In the genomic region with DNA sequence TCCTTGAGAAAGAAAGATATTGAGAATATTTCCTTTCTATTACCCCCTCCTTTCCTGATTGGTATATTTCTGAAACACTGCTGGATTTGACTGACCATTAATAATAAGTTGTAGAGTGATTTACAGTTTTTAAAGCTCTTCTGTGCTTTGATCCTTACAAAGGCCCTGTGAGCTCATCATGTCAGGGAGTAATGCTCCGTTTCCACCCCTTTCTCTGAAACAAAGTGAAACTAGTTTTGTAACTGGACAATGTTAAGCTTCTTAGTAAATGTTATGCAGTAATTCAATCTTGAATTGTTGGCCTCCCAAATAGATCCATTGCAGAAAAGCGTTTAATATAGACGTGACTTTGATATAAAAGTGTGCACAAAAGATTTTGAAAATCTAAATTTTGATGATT, we compare ENCODE assay signal across 10 cellular contexts.
A peak's percentile ranks its signal among the peaks of the same experiment; 100 is the strongest.
DNase-seq lines count a peak whose midpoint lies in the region; ATAC-seq and TF ChIP-seq lines count a peak whose summit lies in the region.
"Had no signal": no experiment of that assay in that cellular context is flagged by ENCODE, and none has a peak within 500 bp of the region (broad histone marks: within the 10 kb centered on the region; RNA-seq: fewer than 3 reads in every experiment).

No MANE protein-coding gene starts in this region.

- no peaks in the 10 kb centered on the region for H3K4me1 ChIP-seq in SJCRH30

- no peaks in the 10 kb centered on the region for H3K4me1 Mint-ChIP-seq in activated CD8-positive, alpha-beta memory T cell treated with anti-CD3 and anti-CD28 coated beads, Interleukin-2, amount 10 ng/mL, durations not matched to agents 7 days and 5 days
- H3K4me1 Mint-ChIP-seq in type B pancreatic cell (ENCODE audit: unreplicated experiment) (peaks cover 8% of the 10 kb centered on the region), WTC11 (no peaks in the 10 kb centered on the region)
- H3K4me1 Mint-ChIP-seq: nephron progenitor cell had no signal

- POLR2A ChIA-PET in WTC11 (lab: Charles Lee), result no interaction called here

- H3K27me3 ChIP-seq in SJCRH30, result no peaks in the 10 kb centered on the region

- ATAC-seq in activated CD8-positive, alpha-beta memory T cell treated with anti-CD3 and anti-CD28 coated beads, Interleukin-2, amount 10 ng/mL, durations not matched to agents 7 days and 5 days, result no peak
- ATAC-seq in left cardiac atrium (peak; percentile 44 to 71), WTC11 (no peak), GM19351 (IDR thresholded peaks at IDR 0.05; ENCODE audit: unreplicated experiment) (no peak)

- peak overlapping the region; percentile 22; the same call in 1 of the 2 replicates for H3K4me3 ChIP-seq in SJCRH30

- no peak for DNase-seq in activated CD8-positive, alpha-beta memory T cell treated with anti-CD3 and anti-CD28 coated beads, Interleukin-2, amount 10 ng/mL, durations not matched to agents 7 days and 5 days
- DNase-seq in activated CD8-positive, alpha-beta memory T cell treated with anti-CD3 and anti-CD28 coated beads for 24 hours, result no peak
- DNase-seq in SJCRH30 (peak in 1 of 2 experiments; percentile 11), left cardiac atrium (no peak), type B pancreatic cell (ENCODE audit: extremely low spot score, unreplicated experiment) (no peak), WTC11 (ENCODE audit: low spot score) (no peak), T-helper 9 cell (no peak)
- DNase-seq: AML-193, nephron progenitor cell had no signal

- intact Hi-C loops in left cardiac atrium (cut with DNase I), result no loop called here

- no peaks in the 10 kb centered on the region for H3K9me3 Mint-ChIP-seq in activated CD8-positive, alpha-beta memory T cell treated with anti-CD3 and anti-CD28 coated beads, Interleukin-2, amount 10 ng/mL, durations not matched to agents 7 days and 5 days (ENCODE audit: low read depth)
- no peaks in the 10 kb centered on the region for H3K9me3 Mint-ChIP-seq in type B pancreatic cell
- H3K9me3 Mint-ChIP-seq in WTC11, result no peaks in the 10 kb centered on the region
- H3K9me3 Mint-ChIP-seq: nephron progenitor cell had no signal

- H3K27ac Mint-ChIP-seq in activated CD8-positive, alpha-beta memory T cell treated with anti-CD3 and anti-CD28 coated beads, Interleukin-2, amount 10 ng/mL, durations not matched to agents 7 days and 5 days, result no peak overlapping the region
- no peak overlapping the region for H3K27ac Mint-ChIP-seq in type B pancreatic cell
- H3K27ac Mint-ChIP-seq in WTC11, result no peak overlapping the region
- H3K27ac Mint-ChIP-seq: nephron progenitor cell had no signal

- H3K4me3 Mint-ChIP-seq in activated CD8-positive, alpha-beta memory T cell treated with anti-CD3 and anti-CD28 coated beads, Interleukin-2, amount 10 ng/mL, durations not matched to agents 7 days and 5 days, result peak overlapping the region; percentile 2
- H3K4me3 Mint-ChIP-seq in type B pancreatic cell, result peak overlapping the region; percentile 46
- no peak overlapping the region for H3K4me3 Mint-ChIP-seq in WTC11
- H3K4me3 Mint-ChIP-seq: nephron progenitor cell had no signal

- TF ChIP-seq CTCF in type B pancreatic cell (conservative IDR thresholded peaks at IDR 0.05) (no peak), WTC11 (IDR thresholded peaks at IDR 0.05) (no peak)

- H3K36me3 ChIP-seq in SJCRH30, result no peaks in the 10 kb centered on the region

- CTCF ChIA-PET in activated CD8-positive, alpha-beta memory T cell treated with anti-CD3 and anti-CD28 coated beads, Interleukin-2, amount 10 ng/mL, durations not matched to agents 7 days and 5 days (lab: Charles Lee), result no interaction called here
- CTCF ChIA-PET in WTC11 (lab: Charles Lee), result no interaction called here

- H3K36me3 Mint-ChIP-seq in activated CD8-positive, alpha-beta memory T cell treated with anti-CD3 and anti-CD28 coated beads, Interleukin-2, amount 10 ng/mL, durations not matched to agents 7 days and 5 days, result no peaks in the 10 kb centered on the region
- no peaks in the 10 kb centered on the region for H3K36me3 Mint-ChIP-seq in type B pancreatic cell
- no peaks in the 10 kb centered on the region for H3K36me3 Mint-ChIP-seq in WTC11

- H3K27ac ChIP-seq in SJCRH30, result no peak overlapping the region

- no peaks in the 10 kb centered on the region for H3K27me3 Mint-ChIP-seq in activated CD8-positive, alpha-beta memory T cell treated with anti-CD3 and anti-CD28 coated beads, Interleukin-2, amount 10 ng/mL, durations not matched to agents 7 days and 5 days
- H3K27me3 Mint-ChIP-seq in type B pancreatic cell, result peaks cover 2% of the 10 kb centered on the region
- no peaks in the 10 kb centered on the region for H3K27me3 Mint-ChIP-seq in WTC11 (ENCODE audit: low read depth)

- H3K9me3 ChIP-seq in SJCRH30 (replicated peaks), result no peaks in the 10 kb centered on the region

TF ChIP-seq in WTC11, 78 proteins besides CTCF, POLR2A, EP300 and RAD21:
- TF ChIP-seq, protein P1, sequence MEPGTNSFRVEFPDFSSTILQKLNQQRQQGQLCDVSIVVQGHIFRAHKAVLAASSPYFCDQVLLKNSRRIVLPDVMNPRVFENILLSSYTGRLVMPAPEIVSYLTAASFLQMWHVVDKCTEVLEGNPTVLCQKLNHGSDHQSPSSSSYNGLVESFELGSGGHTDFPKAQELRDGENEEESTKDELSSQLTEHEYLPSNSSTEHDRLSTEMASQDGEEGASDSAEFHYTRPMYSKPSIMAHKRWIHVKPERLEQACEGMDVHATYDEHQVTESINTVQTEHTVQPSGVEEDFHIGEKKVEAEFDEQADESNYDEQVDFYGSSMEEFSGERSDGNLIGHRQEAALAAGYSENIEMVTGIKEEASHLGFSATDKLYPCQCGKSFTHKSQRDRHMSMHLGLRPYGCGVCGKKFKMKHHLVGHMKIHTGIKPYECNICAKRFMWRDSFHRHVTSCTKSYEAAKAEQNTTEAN (CRISPR knock-in tag; IDR thresholded peaks at IDR 0.05), result no peak
- TF ChIP-seq, protein P2, sequence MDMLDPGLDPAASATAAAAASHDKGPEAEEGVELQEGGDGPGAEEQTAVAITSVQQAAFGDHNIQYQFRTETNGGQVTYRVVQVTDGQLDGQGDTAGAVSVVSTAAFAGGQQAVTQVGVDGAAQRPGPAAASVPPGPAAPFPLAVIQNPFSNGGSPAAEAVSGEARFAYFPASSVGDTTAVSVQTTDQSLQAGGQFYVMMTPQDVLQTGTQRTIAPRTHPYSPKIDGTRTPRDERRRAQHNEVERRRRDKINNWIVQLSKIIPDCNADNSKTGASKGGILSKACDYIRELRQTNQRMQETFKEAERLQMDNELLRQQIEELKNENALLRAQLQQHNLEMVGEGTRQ (CRISPR knock-in tag; IDR thresholded peaks at IDR 0.05), result no peak
- TF ChIP-seq MXD4 (CRISPR knock-in tag; IDR thresholded peaks at IDR 0.05; ENCODE audit: borderline replicate concordance) (no peak), ZNF671 (CRISPR knock-in tag; IDR thresholded peaks at IDR 0.05) (no peak), KAT7 (CRISPR knock-in tag; IDR thresholded peaks at IDR 0.05; ENCODE audit: borderline replicate concordance) (no peak), EMX1 (CRISPR knock-in tag; IDR thresholded peaks at IDR 0.05) (no peak), JAZF1 (CRISPR knock-in tag; IDR thresholded peaks at IDR 0.05) (no peak), CBFB (CRISPR knock-in tag; IDR thresholded peaks at IDR 0.05; ENCODE audit: low read depth) (no peak), FOXP1 (CRISPR knock-in tag; IDR thresholded peaks at IDR 0.05; ENCODE audit: borderline replicate concordance) (no peak), NFATC4 (CRISPR knock-in tag; IDR thresholded peaks at IDR 0.05) (no peak)
- TF ChIP-seq, protein P3, sequence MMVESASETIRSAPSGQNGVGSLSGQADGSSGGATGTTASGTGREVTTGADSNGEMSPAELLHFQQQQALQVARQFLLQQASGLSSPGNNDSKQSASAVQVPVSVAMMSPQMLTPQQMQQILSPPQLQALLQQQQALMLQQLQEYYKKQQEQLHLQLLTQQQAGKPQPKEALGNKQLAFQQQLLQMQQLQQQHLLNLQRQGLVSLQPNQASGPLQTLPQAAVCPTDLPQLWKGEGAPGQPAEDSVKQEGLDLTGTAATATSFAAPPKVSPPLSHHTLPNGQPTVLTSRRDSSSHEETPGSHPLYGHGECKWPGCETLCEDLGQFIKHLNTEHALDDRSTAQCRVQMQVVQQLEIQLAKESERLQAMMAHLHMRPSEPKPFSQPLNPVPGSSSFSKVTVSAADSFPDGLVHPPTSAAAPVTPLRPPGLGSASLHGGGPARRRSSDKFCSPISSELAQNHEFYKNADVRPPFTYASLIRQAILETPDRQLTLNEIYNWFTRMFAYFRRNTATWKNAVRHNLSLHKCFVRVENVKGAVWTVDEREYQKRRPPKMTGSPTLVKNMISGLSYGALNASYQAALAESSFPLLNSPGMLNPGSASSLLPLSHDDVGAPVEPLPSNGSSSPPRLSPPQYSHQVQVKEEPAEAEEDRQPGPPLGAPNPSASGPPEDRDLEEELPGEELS (CRISPR knock-in tag; IDR thresholded peaks at IDR 0.05), result no peak
- TF ChIP-seq, protein P4, sequence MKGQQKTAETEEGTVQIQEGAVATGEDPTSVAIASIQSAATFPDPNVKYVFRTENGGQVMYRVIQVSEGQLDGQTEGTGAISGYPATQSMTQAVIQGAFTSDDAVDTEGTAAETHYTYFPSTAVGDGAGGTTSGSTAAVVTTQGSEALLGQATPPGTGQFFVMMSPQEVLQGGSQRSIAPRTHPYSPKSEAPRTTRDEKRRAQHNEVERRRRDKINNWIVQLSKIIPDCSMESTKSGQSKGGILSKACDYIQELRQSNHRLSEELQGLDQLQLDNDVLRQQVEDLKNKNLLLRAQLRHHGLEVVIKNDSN (CRISPR knock-in tag; IDR thresholded peaks at IDR 0.05), result no peak

Comparison
In these comparisons a context has a peak if more than half of its experiments do, and no peak if none do; other contexts are left out.
1. ATAC-seq: peak in left cardiac atrium (2 of 2); none in activated CD8-positive, alpha-beta memory T cell treated with anti-CD3 and anti-CD28 coated beads, Interleukin-2, amount 10 ng/mL, durations not matched to agents 7 days and 5 days (single experiment), WTC11 (single experiment) and GM19351 (single experiment).